Comparison of ENCODE assay signal across 8 cellular contexts in the genomic region with DNA sequence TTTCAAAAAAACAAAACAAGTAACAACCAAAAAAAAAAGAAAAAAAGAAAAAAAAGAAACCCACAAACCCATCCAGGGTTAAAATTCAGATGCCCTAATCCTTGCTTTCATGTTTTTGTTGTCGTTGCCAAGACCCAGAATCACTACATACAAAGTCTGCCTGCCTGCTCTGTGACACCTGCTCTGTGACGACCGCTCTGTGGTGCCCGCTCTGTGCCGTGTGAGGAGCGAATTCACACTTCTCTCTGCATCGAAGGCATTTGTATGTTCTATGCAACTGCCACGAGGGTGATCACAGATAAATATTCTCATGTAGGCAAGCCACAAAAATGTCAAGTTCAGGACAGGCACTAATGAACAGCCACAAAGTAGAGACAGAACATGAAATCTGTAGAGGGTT.
DNase-seq lines count a peak whose midpoint lies in the region; ATAC-seq and TF ChIP-seq lines count a peak whose summit lies in the region.

No MANE protein-coding gene starts in this region.

- no peaks in the 10 kb centered on the region for H3K9me3 ChIP-seq in HCT116 (ENCODE audit: control insufficient read depth in 1 of 2, insufficient read depth in 1 of 2, low read depth in 1 of 2, low read length in 2 of 2)
- no peaks in the 10 kb centered on the region for H3K9me3 ChIP-seq in psoas muscle

- H3K9me3 Mint-ChIP-seq in activated T-helper 2 cell treated with anti-CD3 and anti-CD28 coated beads, Interferon-gamma antibody, Interleukin-2, Interleukin-4, amounts not matched to agents 10 μg/mL and 5 μg/mL and 100 μg/mL, durations not matched to agents 14 hours and 24 hours and 36 hours = peaks cover 7% of the 10 kb centered on the region

- H3K4me1 Mint-ChIP-seq in activated T-helper 2 cell treated with anti-CD3 and anti-CD28 coated beads, Interferon-gamma antibody, Interleukin-2, Interleukin-4, amounts not matched to agents 10 μg/mL and 5 μg/mL and 100 μg/mL, durations not matched to agents 14 hours and 24 hours and 36 hours (ENCODE audit: low read depth) = peaks cover 24% of the 10 kb centered on the region

- no TSS peak for BruUV-seq in HCT116 (replicated peaks; lab: Mats Ljungman, UMichigan)

- TF ChIP-seq RAD21 in HCT116 (IDR thresholded peaks at IDR 0.05; ENCODE audit: low read depth) = no peak

- peak overlapping the region; percentile 7; the same call in 1 of the 2 replicates for H3K4me2 ChIP-seq in HCT116 (ENCODE audit: low read length)

- no peak overlapping the region for H3K27ac ChIP-seq in HCT116 (ENCODE audit: low read depth, low read length)
- peak overlapping the region; percentile 75 for H3K27ac ChIP-seq in psoas muscle

- H3K27me3 Mint-ChIP-seq in activated T-helper 2 cell treated with anti-CD3 and anti-CD28 coated beads, Interferon-gamma antibody, Interleukin-2, Interleukin-4, amounts not matched to agents 10 μg/mL and 5 μg/mL and 100 μg/mL, durations not matched to agents 14 hours and 24 hours and 36 hours (ENCODE audit: low read depth) = no peaks in the 10 kb centered on the region

- intact Hi-C loops in HCT116 (cut with micrococcal nuclease) = no loop called here
- intact Hi-C loops in activated T-helper 2 cell treated with anti-CD3 and anti-CD28 coated beads, Interferon-gamma antibody, Interleukin-2, Interleukin-4, amounts not matched to agents 10 μg/mL and 5 μg/mL and 100 μg/mL, durations not matched to agents 14 hours and 24 hours and 36 hours (cut with micrococcal nuclease) = loop anchor here (1.0 to 2.0 kb wide), 3 partner anchors 14 to 48 kb away; no protein-coding TSS in a partner anchor
- intact Hi-C loops in psoas muscle (cut with DNase I) = no loop called here

- H2AFZ ChIP-seq in HCT116 (ENCODE audit: low read depth, low read length, poor library complexity, severe bottlenecking) = no peak overlapping the region

- TF ChIP-seq CTCF in HCT116 (IDR thresholded peaks at IDR 0.05 in 2 of 3, conservative IDR thresholded peaks at IDR 0.05 in 1 of 3; ENCODE audit: borderline replicate concordance in 1 of 3, insufficient read depth in 1 of 3, low read depth in 2 of 3, low read length in 2 of 3) = no peak
- TF ChIP-seq CTCF in psoas muscle (IDR thresholded peaks at IDR 0.05) = no peak

- POLR2A ChIA-PET in HCT116 (lab: Charles Lee) = no interaction called here

- no peak for DNase-seq in HCT116 (ENCODE audit: low read depth, low spot score)
- no peak for DNase-seq in activated T-helper 2 cell treated with anti-CD3 and anti-CD28 coated beads, Interferon-gamma antibody, Interleukin-2, Interleukin-4, amounts not matched to agents 10 μg/mL and 5 μg/mL and 100 μg/mL, durations not matched to agents 14 hours and 24 hours and 36 hours (ENCODE audit: low spot score)
- no peak for DNase-seq in psoas muscle
- no peak for DNase-seq in NCI-H1694 (lab: John Stamatoyannopoulos, UW)
- no peak for DNase-seq in amniotic stem cell (lab: John Stamatoyannopoulos, UW)
- DNase-seq in activated effector memory CD4-positive, alpha-beta T cell treated with Interleukin-2 at 50 U/mL for 16 hours = no peak
- no peak for DNase-seq in DMS153 treated with DMSO at 0.1 percent for 48 hours (lab: John Stamatoyannopoulos, UW; ENCODE audit: unreplicated experiment)

- H3K36me3 ChIP-seq in HCT116 (ENCODE audit: control insufficient read depth in 1 of 2, insufficient read depth in 2 of 2, low read length in 2 of 2) (no peaks in the 10 kb centered on the region), psoas muscle (ENCODE audit: insufficient read depth in 1 of 2, low read depth in 1 of 2) (peaks cover 3 to 32% of the 10 kb centered on the region in 2 donors)

- H3K4me1 ChIP-seq in HCT116 (ENCODE audit: control insufficient read depth in 1 of 2, insufficient read depth in 2 of 2, low read length in 2 of 2) (peaks cover 43 to 61% of the 10 kb centered on the region in 2 experiments), psoas muscle (peaks cover 49% of the 10 kb centered on the region)

- 57 to 79% (median 59%) methylated on average over 8 of the region's 8 CpGs for WGBS in psoas muscle, 3 donors

- H4K20me1 ChIP-seq in HCT116 (ENCODE audit: insufficient read depth) = no peaks in the 10 kb centered on the region

- H3K9me2 ChIP-seq in HCT116 (ENCODE audit: insufficient read depth) = no peaks in the 10 kb centered on the region

- H3K79me2 ChIP-seq in HCT116 (ENCODE audit: insufficient read depth, low read length) = no peaks in the 10 kb centered on the region

- peak overlapping the region; percentile 36 for H3K27ac Mint-ChIP-seq in activated T-helper 2 cell treated with anti-CD3 and anti-CD28 coated beads, Interferon-gamma antibody, Interleukin-2, Interleukin-4, amounts not matched to agents 10 μg/mL and 5 μg/mL and 100 μg/mL, durations not matched to agents 14 hours and 24 hours and 36 hours

- H3K4me3 Mint-ChIP-seq in activated T-helper 2 cell treated with anti-CD3 and anti-CD28 coated beads, Interferon-gamma antibody, Interleukin-2, Interleukin-4, amounts not matched to agents 10 μg/mL and 5 μg/mL and 100 μg/mL, durations not matched to agents 14 hours and 24 hours and 36 hours (ENCODE audit: low read depth) = no peak overlapping the region

- ATAC-seq in GM18505 (IDR thresholded peaks at IDR 0.05; ENCODE audit: unreplicated experiment) (peak; percentile 45), HCT116 (no peak), psoas muscle (no peak)

- no peaks in the 10 kb centered on the region for H3K27me3 ChIP-seq in HCT116 (ENCODE audit: insufficient read depth, low read length)
- H3K27me3 ChIP-seq in psoas muscle (ENCODE audit: insufficient read depth in 3 of 3, low read length in 2 of 3) = no peaks in the 10 kb centered on the region

- peaks cover 73% of the 10 kb centered on the region for H3K36me3 Mint-ChIP-seq in activated T-helper 2 cell treated with anti-CD3 and anti-CD28 coated beads, Interferon-gamma antibody, Interleukin-2, Interleukin-4, amounts not matched to agents 10 μg/mL and 5 μg/mL and 100 μg/mL, durations not matched to agents 14 hours and 24 hours and 36 hours (ENCODE audit: low read depth)

- RAD21 ChIA-PET in HCT116 (lab: Charles Lee; ENCODE audit: low non-redundant PET in 1 of 2, low total read pairs in 2 of 2, uncharacterized antibody in 2 of 2, unreplicated experiment in 2 of 2) = no interaction called here

- H3K9ac ChIP-seq in HCT116 (ENCODE audit: low read length) = no peak overlapping the region

- TF ChIP-seq POLR2A in GM18505 (IDR thresholded peaks at IDR 0.05; ENCODE audit: borderline replicate concordance, extremely low read depth, insufficient read depth, insufficient read length) (no peak), HCT116 (IDR thresholded peaks at IDR 0.05; ENCODE audit: borderline replicate concordance, extremely low read depth, insufficient read depth, insufficient read length) (no peak)

- H3K4me3 ChIP-seq in HCT116 (replicated peaks in 1 of 2; ENCODE audit: low read depth in 1 of 2, low read length in 2 of 2) (no peak overlapping the region), psoas muscle (no peak overlapping the region)

- CTCF ChIA-PET in HCT116 (lab: Charles Lee) = no interaction called here

TF ChIP-seq in HCT116, 20 proteins besides CTCF, POLR2A, EP300 and RAD21:
- TF ChIP-seq JUND (IDR thresholded peaks at IDR 0.05) = no peak
- no peak for TF ChIP-seq CBX3 (IDR thresholded peaks at IDR 0.05; ENCODE audit: low read depth)
TF ChIP-seq in HCT116: peak in this region for 0.
